In the genomic region with DNA sequence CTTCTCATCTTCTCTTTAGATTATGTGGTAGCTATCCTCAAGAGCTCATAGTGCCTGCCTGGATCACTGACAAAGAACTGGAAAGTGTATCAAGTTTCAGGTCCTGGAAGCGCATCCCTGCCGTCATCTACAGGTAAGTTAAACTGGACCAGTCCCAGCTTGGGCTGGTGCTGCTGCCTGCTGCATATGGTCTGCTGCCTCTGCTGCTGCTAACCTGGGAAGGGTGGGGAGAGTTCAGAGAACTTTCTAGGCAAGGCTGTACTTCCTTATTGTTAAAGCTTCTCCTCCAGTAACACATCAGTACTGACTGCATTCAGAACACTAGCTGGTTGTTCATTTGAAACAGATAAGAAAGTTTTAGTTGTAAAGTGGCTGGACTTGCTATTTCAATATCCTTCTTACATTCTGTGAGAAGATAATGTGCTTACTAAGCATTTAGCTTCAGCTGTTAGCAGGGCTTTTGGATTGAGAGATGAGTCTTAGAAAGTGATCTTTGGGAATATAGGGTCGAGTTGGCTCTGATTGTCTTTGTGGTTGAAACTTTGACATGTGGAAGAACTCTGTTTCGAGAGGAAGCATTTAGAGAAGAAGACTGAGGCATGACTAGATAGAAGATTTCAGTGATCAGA, we compare ENCODE assay signal across 1 cellular context.
TF ChIP-seq lines count a peak whose summit lies in the region.

No MANE protein-coding gene starts in this region.

TF ChIP-seq in H1, 55 proteins besides CTCF, POLR2A, EP300 and RAD21:
- no peak for TF ChIP-seq RXRA (IDR thresholded peaks at IDR 0.05; ENCODE audit: insufficient read depth, low read depth, low read length)
- TF ChIP-seq SAP30 (IDR thresholded peaks at IDR 0.05; ENCODE audit: insufficient read depth, insufficient replicate concordance, low read length), result no peak
- peak; percentile 56; the same call in 1 of the 2 replicates for TF ChIP-seq MAFK (IDR thresholded peaks at IDR 0.05; ENCODE audit: low read depth, low read length)
- TF ChIP-seq SP1 (IDR thresholded peaks at IDR 0.05; ENCODE audit: low read depth, low read length), result no peak
